Comparison of ENCODE assay signal across 11 cellular contexts in genomic region chr6:147131728-147132127, GRCh38.
A peak's percentile ranks its signal among the peaks of the same experiment; 100 is the strongest.
DNase-seq lines count a peak whose midpoint lies in the region; ATAC-seq, FAIRE-seq and TF ChIP-seq lines count a peak whose summit lies in the region.
"Had no signal": no experiment of that assay in that cellular context is flagged by ENCODE, and none has a peak within 500 bp of the region (broad histone marks: within the 10 kb centered on the region; RNA-seq: fewer than 3 reads in every experiment).

No MANE protein-coding gene starts in this region.

- H3K27me3 Mint-ChIP-seq in CD4-positive, alpha-beta memory T cell, result peaks cover 2 to 6% of the 10 kb centered on the region in 2 donors
- H3K27me3 Mint-ChIP-seq in immature natural killer cell (ENCODE audit: low read depth in 3 of 3), result peaks cover 1 to 5% (median 2%) of the 10 kb centered on the region in 3 donors

- no peak overlapping the region for H3K27ac ChIP-seq in K562 (ENCODE audit: extremely low read depth, low read depth, low read length)
- H3K27ac ChIP-seq in CD4-positive, alpha-beta memory T cell (ENCODE audit: low read depth, low read length), result no peak overlapping the region
- H3K27ac ChIP-seq: skin epidermis had no signal

- H3K9ac ChIP-seq in K562 (ENCODE audit: insufficient read depth in 1 of 2, low read depth in 2 of 2, low read length in 2 of 2), result no peak overlapping the region

- peak; percentile 49 for DNase-seq in G401 (ENCODE audit: low spot score)
- DNase-seq in MV-4-11 (lab: John Stamatoyannopoulos, UW), result peak; percentile 23
- peak in 3 of 4 experiments; percentile 22 to 34 (median 30) for DNase-seq in K562 (ENCODE audit: extremely low read depth in 1 of 4, low spot score in 3 of 4)
- DNase-seq in left kidney (ENCODE audit: low read depth, low spot score), result peak; percentile 15
- DNase-seq in CD4-positive, alpha-beta memory T cell, result no peak
- DNase-seq in NCI-H82 treated with DMSO at 0.1 percent for 48 hours (lab: John Stamatoyannopoulos, UW; ENCODE audit: unreplicated experiment), result no peak
- no peak for DNase-seq in NCI-H524 treated with DMSO at 0.1 percent for 48 hours (lab: John Stamatoyannopoulos, UW)
- no peak for DNase-seq in immature natural killer cell
- DNase-seq: activated CD4-positive, alpha-beta T cell treated with anti-CD3 and anti-CD28 coated beads, Interleukin-2, amount 50 U/mL, for 4 hours; activated gamma-delta T cell treated with Interleukin-2 at 50 U/mL for 16 hours had no signal

- H3K4me3 ChIP-seq in K562, result no peak overlapping the region
- no peak overlapping the region for H3K4me3 ChIP-seq in CD4-positive, alpha-beta memory T cell (ENCODE audit: low read length in 2 of 2)
- H3K4me3 ChIP-seq: skin epidermis had no signal

- intact Hi-C loops in K562 (cut with micrococcal nuclease), result no loop called here
- intact Hi-C loops in CD4-positive, alpha-beta memory T cell (cut with micrococcal nuclease), result no loop called here

- in situ Hi-C loops in G401 (cut with HindIII; ENCODE audit: low sequenced_read_pairs) (no loop called here), K562 (cut with MboI) (no loop called here)

- H2AFZ ChIP-seq in K562 (ENCODE audit: low read depth, low read length), result peak overlapping the region; percentile 11

- no peaks in the 10 kb centered on the region for H4K20me1 ChIP-seq in K562 (replicated peaks; ENCODE audit: control insufficient read depth, insufficient read depth, low read length)

- no peak for FAIRE-seq in K562 (lab: Jason Lieb, UNC)

- no peaks in the 10 kb centered on the region for H3K79me2 ChIP-seq in K562 (ENCODE audit: control insufficient read depth, insufficient read depth, low read length)

- TF ChIP-seq EP300 in K562 (IDR thresholded peaks at IDR 0.05; ENCODE audit: low read length), result no peak

- no peak for TF ChIP-seq RAD21 in K562 (CRISPR knock-in tag; conservative IDR thresholded peaks at IDR 0.05 in 1 of 2, IDR thresholded peaks at IDR 0.05 in 1 of 2)

- no TSS peak for BruUV-seq in K562 (replicated peaks; lab: Mats Ljungman, UMichigan)

- no peak overlapping the region for H3K27ac Mint-ChIP-seq in CD4-positive, alpha-beta memory T cell
- H3K27ac Mint-ChIP-seq in immature natural killer cell, result no peak overlapping the region

- peak; percentile 68 for ATAC-seq in K562

- no peaks in the 10 kb centered on the region for H3K27me3 ChIP-seq in K562 (ENCODE audit: control insufficient read depth in 2 of 2, insufficient read depth in 2 of 2, low read length in 2 of 2)
- no peaks in the 10 kb centered on the region for H3K27me3 ChIP-seq in CD4-positive, alpha-beta memory T cell (ENCODE audit: insufficient read depth, low read length)

- H3K4me1 Mint-ChIP-seq in CD4-positive, alpha-beta memory T cell, result peaks cover 3 to 13% (median 8%) of the 10 kb centered on the region in 4 donors
- H3K4me1 Mint-ChIP-seq in immature natural killer cell, result no peaks in the 10 kb centered on the region

- CTCF ChIA-PET in K562 (lab: Yijun Ruan, JAX; ENCODE audit: low intra/inter-chr PET ratio), result no interaction called here
- CTCF ChIA-PET in CD4-positive, alpha-beta memory T cell (lab: Charles Lee; ENCODE audit: partially characterized antibody), result no interaction called here

- POLR2A ChIA-PET in K562 (lab: Yijun Ruan, JAX), result interaction anchor here (1.9 kb wide), 1 partner anchor 71 kb away, joined by 7 read pairs; no protein-coding TSS in a partner anchor
- POLR2A ChIA-PET in CD4-positive, alpha-beta memory T cell (lab: Charles Lee; ENCODE audit: partially characterized antibody), result no interaction called here

- peaks cover 0 to 2% (median 0%) of the 10 kb centered on the region in 8 donors for H3K9me3 Mint-ChIP-seq in CD4-positive, alpha-beta memory T cell
- H3K9me3 Mint-ChIP-seq in immature natural killer cell, result no peaks in the 10 kb centered on the region

- peaks cover 3 to 15% of the 10 kb centered on the region in 2 experiments; a peak in 4 of 5 replicates for H3K4me1 ChIP-seq in K562 (replicated peaks in 1 of 2; ENCODE audit: control insufficient read depth in 2 of 2, insufficient read depth in 2 of 2, low read length in 2 of 2)
- H3K4me1 ChIP-seq in CD4-positive, alpha-beta memory T cell (ENCODE audit: insufficient read depth, low read length), result no peaks in the 10 kb centered on the region

- H3K36me3 Mint-ChIP-seq in CD4-positive, alpha-beta memory T cell, result no peaks in the 10 kb centered on the region
- H3K36me3 Mint-ChIP-seq in immature natural killer cell, result no peaks in the 10 kb centered on the region

- H3K9me1 ChIP-seq in K562 (ENCODE audit: control insufficient read depth, insufficient read depth, low read length), result no peaks in the 10 kb centered on the region

- H3K36me3 ChIP-seq in K562 (ENCODE audit: control insufficient read depth, insufficient read depth, low read length), result no peaks in the 10 kb centered on the region
- H3K36me3 ChIP-seq in CD4-positive, alpha-beta memory T cell (ENCODE audit: insufficient read depth, low read length), result no peaks in the 10 kb centered on the region

- TF ChIP-seq POLR2A in K562 (conservative IDR thresholded peaks at IDR 0.05), result no peak

- H3K4me2 ChIP-seq in K562 (ENCODE audit: insufficient read depth, low read length), result no peak overlapping the region

- TF ChIP-seq CTCF in K562 (IDR thresholded peaks at IDR 0.05 in 2 of 3, conservative IDR thresholded peaks at IDR 0.05 in 1 of 3; ENCODE audit: insufficient read depth in 2 of 3, low read depth in 1 of 3, low read length in 3 of 3), result no peak

- no peak overlapping the region for H3K4me3 Mint-ChIP-seq in CD4-positive, alpha-beta memory T cell
- no peak overlapping the region for H3K4me3 Mint-ChIP-seq in immature natural killer cell

- H3K9me3 ChIP-seq in K562 (replicated peaks; ENCODE audit: control insufficient read depth, insufficient read depth, low read depth, low read length), result no peaks in the 10 kb centered on the region
- no peaks in the 10 kb centered on the region for H3K9me3 ChIP-seq in CD4-positive, alpha-beta memory T cell (ENCODE audit: control insufficient read depth in 1 of 2, low read length in 2 of 2)

TF ChIP-seq in K562, 482 proteins besides CTCF, POLR2A, EP300 and RAD21 (continues in another document):
- TF ChIP-seq RFX1 (IDR thresholded peaks at IDR 0.05) (peak; percentile 95), CEBPB (tag; IDR thresholded peaks at IDR 0.05) (peak; percentile 91), CSDE1 (IDR thresholded peaks at IDR 0.05) (peak in 1 of 2 experiments; percentile 42; a peak in 1 of 4 replicates), ATF2 (CRISPR knock-in tag; IDR thresholded peaks at IDR 0.05) (no peak), CEBPG (CRISPR knock-in tag; IDR thresholded peaks at IDR 0.05) (peak; percentile 74), CEBPG (tag; conservative IDR thresholded peaks at IDR 0.05 in 1 of 2, IDR thresholded peaks at IDR 0.05 in 1 of 2) (peak; percentile 86 to 94), DLX4 (CRISPR knock-in tag; IDR thresholded peaks at IDR 0.05) (no peak), FOXJ2 (tag; IDR thresholded peaks at IDR 0.05) (peak; percentile 96), CREM (IDR thresholded peaks at IDR 0.05; ENCODE audit: low read depth) (peak; percentile 49; the same call in 1 of the 2 replicates), ATF3 (IDR thresholded peaks at IDR 0.05) (peak; percentile 50; the same call in 1 of the 2 replicates), ATF3 (CRISPR knock-in tag; conservative IDR thresholded peaks at IDR 0.05) (no peak), ZNF134 (CRISPR knock-in tag; conservative IDR thresholded peaks at IDR 0.05) (no peak), ZNF511 (CRISPR knock-in tag; IDR thresholded peaks at IDR 0.05) (no peak), JUN (IDR thresholded peaks at IDR 0.05; ENCODE audit: borderline replicate concordance, low read depth, low read length) (no peak), JUN (CRISPR knock-in tag; IDR thresholded peaks at IDR 0.05; ENCODE audit: borderline replicate concordance) (no peak)

Comparison
In these comparisons a context has a peak if more than half of its experiments do, and no peak if none do; other contexts are left out.
1. DNase-seq: peak in G401 (single experiment), MV-4-11 (single experiment), K562 (3 of 4) and left kidney (single experiment); none in CD4-positive, alpha-beta memory T cell (0 of 5), NCI-H82 treated with DMSO at 0.1 percent for 48 hours (single experiment), NCI-H524 treated with DMSO at 0.1 percent for 48 hours (single experiment) and immature natural killer cell (0 of 3).